In genomic region chr4:150390531-150390910, GRCh38 we compare ENCODE assay signal across 37 cellular contexts.
"Had no signal": no experiment of that assay in that cellular context is flagged by ENCODE, and none has a peak within 500 bp of the region (broad histone marks: within the 10 kb centered on the region; RNA-seq: fewer than 3 reads in every experiment).

No MANE protein-coding gene starts in this region.

- H3K27me3 ChIP-seq: ascending aorta had no signal

- H3K9me3 Mint-ChIP-seq: central memory CD8-positive, alpha-beta T cell had no signal

- H3K4me1 Mint-ChIP-seq: activated naive CD4-positive, alpha-beta T cell treated with anti-CD3 and anti-CD28 coated beads, Interleukin-2, amount 50 U/mL, for 24 hours; activated naive CD8-positive, alpha-beta T cell treated with anti-CD3 and anti-CD28 coated beads, Interleukin-2, amount 10 ng/mL, durations not matched to agents 7 days and 5 days had no signal

- H3K27ac ChIP-seq: ascending aorta, cardiac muscle cell, VCaP had no signal

- DNase-seq: activated B cell treated with CpG ODN at 0.5 μM for 24 hours; activated CD4-positive, alpha-beta memory T cell treated with anti-CD3 and anti-CD28 coated beads for 36 hours; activated CD4-positive, alpha-beta T cell treated with anti-CD3 and anti-CD28 coated beads for 4 hours; activated CD4-positive, alpha-beta T cell treated with anti-CD3 and anti-CD28 coated beads, Interleukin-2, amount 10 ng/mL, durations not matched to agents 24 days and 14 days; activated CD4-positive, alpha-beta T cell treated with anti-CD3 and anti-CD28 coated beads, Interleukin-2, amount 50 U/mL, for 1 hour; activated CD4-positive, alpha-beta T cell treated with anti-CD3 and anti-CD28 coated beads, Interleukin-2, amount 50 U/mL, for 4 hours; activated CD4-positive, CD25-positive, alpha-beta regulatory T cell treated with anti-CD3 and anti-CD28 coated beads, Interleukin-2, amount 50 U/mL, for 72 hours; activated CD8-positive, alpha-beta memory T cell treated with anti-CD3 and anti-CD28 coated beads for 24 hours; activated CD8-positive, alpha-beta memory T cell treated with anti-CD3 and anti-CD28 coated beads, Interleukin-2, amount 10 ng/mL, durations not matched to agents 7 days and 5 days; activated CD8-positive, alpha-beta memory T cell treated with anti-CD3 and anti-CD28 coated beads, Interleukin-2, amount 50 U/mL, for 48 hours; activated CD8-positive, alpha-beta T cell treated with anti-CD3 and anti-CD28 coated beads, Interleukin-2, amount 10 ng/mL, durations not matched to agents 7 days and 5 days; activated effector memory CD4-positive, alpha-beta T cell treated with Interleukin-2 at 50 U/mL for 16 hours; activated gamma-delta T cell; activated naive CD4-positive, alpha-beta T cell treated with anti-CD3 and anti-CD28 coated beads, Interleukin-2, amount 10 ng/mL, durations not matched to agents 7 days and 5 days; activated naive CD4-positive, alpha-beta T cell treated with Interleukin-2 at 50 U/mL for 16 hours; activated naive CD8-positive, alpha-beta T cell treated with anti-CD3 and anti-CD28 coated beads, Interleukin-2, amount 10 ng/mL, durations not matched to agents 7 days and 5 days; activated naive CD8-positive, alpha-beta T cell treated with anti-CD3 and anti-CD28 coated beads, Interleukin-2, amount 50 U/mL, for 24 hours; activated T-cell treated with anti-CD3 and anti-CD28 coated beads, Interleukin-2, amount 50 U/mL, for 24 hours; amygdala; anterior cingulate cortex; caudate nucleus; cerebellar nuclear complex; T-helper 1 cell; T-helper 2 cell; T-helper 9 cell had no signal

- H3K4me3 Mint-ChIP-seq: activated B cell treated with CpG ODN at 0.5 μM for 24 hours; activated CD4-positive, alpha-beta memory T cell treated with anti-CD3 and anti-CD28 coated beads for 36 hours; activated CD4-positive, alpha-beta T cell treated with anti-CD3 and anti-CD28 coated beads, Interleukin-2, amount 10 ng/mL, durations not matched to agents 24 days and 14 days; activated CD8-positive, alpha-beta memory T cell treated with anti-CD3 and anti-CD28 coated beads, Interleukin-2, amount 10 ng/mL, durations not matched to agents 7 days and 5 days; activated CD8-positive, alpha-beta T cell treated with anti-CD3 and anti-CD28 coated beads, Interleukin-2, amount 10 ng/mL, durations not matched to agents 7 days and 5 days; activated naive CD4-positive, alpha-beta T cell treated with anti-CD3 and anti-CD28 coated beads, Interleukin-2, amount 10 ng/mL, durations not matched to agents 7 days and 5 days; activated naive CD4-positive, alpha-beta T cell treated with anti-CD3 and anti-CD28 coated beads, Interleukin-2, amount 50 U/mL, for 24 hours; activated naive CD8-positive, alpha-beta T cell; activated naive CD8-positive, alpha-beta T cell treated with anti-CD3 and anti-CD28 coated beads, Interleukin-2, amount 10 ng/mL, durations not matched to agents 7 days and 5 days; activated naive CD8-positive, alpha-beta T cell treated with anti-CD3 and anti-CD28 coated beads, Interleukin-2, amount 50 U/mL, for 24 hours; activated T-cell treated with anti-CD3 and anti-CD28 coated beads, Interleukin-2, amount 50 U/mL, for 24 hours; brain; central memory CD8-positive, alpha-beta T cell; T-helper 1 cell treated with Interleukin-12 subunit alpha and Interleukin-12 subunit beta and Interleukin-4 antibody, amounts not matched to agents 30 μg/mL and 1 μg/mL, for 36 hours; T-helper 2 cell treated with Interferon-gamma antibody and Interleukin-4, amounts not matched to agents 5 μg/mL and 100 μg/mL, for 36 hours had no signal

- H3K9me3 ChIP-seq: ascending aorta had no signal

- H3K27me3 Mint-ChIP-seq: activated B cell treated with CpG ODN at 0.5 μM for 24 hours; activated CD4-positive, alpha-beta memory T cell treated with anti-CD3 and anti-CD28 coated beads for 36 hours; activated CD4-positive, alpha-beta T cell treated with anti-CD3 and anti-CD28 coated beads, Interleukin-2, amount 10 ng/mL, durations not matched to agents 24 days and 14 days; activated CD8-positive, alpha-beta memory T cell treated with anti-CD3 and anti-CD28 coated beads, Interleukin-2, amount 10 ng/mL, durations not matched to agents 7 days and 5 days; activated naive CD4-positive, alpha-beta T cell treated with anti-CD3 and anti-CD28 coated beads, Interleukin-2, amount 10 ng/mL, durations not matched to agents 7 days and 5 days; activated naive CD4-positive, alpha-beta T cell treated with anti-CD3 and anti-CD28 coated beads, Interleukin-2, amount 50 U/mL, for 24 hours; activated naive CD8-positive, alpha-beta T cell; activated naive CD8-positive, alpha-beta T cell treated with anti-CD3 and anti-CD28 coated beads, Interleukin-2, amount 10 ng/mL, durations not matched to agents 7 days and 5 days; activated naive CD8-positive, alpha-beta T cell treated with anti-CD3 and anti-CD28 coated beads, Interleukin-2, amount 50 U/mL, for 24 hours; activated T-cell treated with anti-CD3 and anti-CD28 coated beads, Interleukin-2, amount 50 U/mL, for 24 hours; brain; central memory CD8-positive, alpha-beta T cell had no signal

- ATAC-seq: activated CD8-positive, alpha-beta memory T cell treated with anti-CD3 and anti-CD28 coated beads, Interleukin-2, amount 10 ng/mL, durations not matched to agents 7 days and 5 days; activated CD8-positive, alpha-beta T cell treated with anti-CD3 and anti-CD28 coated beads, Interleukin-2, amount 10 ng/mL, durations not matched to agents 7 days and 5 days; activated naive CD8-positive, alpha-beta T cell treated with anti-CD3 and anti-CD28 coated beads, Interleukin-2, amount 50 U/mL, for 24 hours had no signal

- FAIRE-seq: bronchial epithelial cell, TTC549 had no signal

- H3K4me3 ChIP-seq: ascending aorta, cardiac muscle cell had no signal

- H3K27ac Mint-ChIP-seq: activated B cell treated with CpG ODN at 0.5 μM for 24 hours; activated CD4-positive, alpha-beta memory T cell treated with anti-CD3 and anti-CD28 coated beads for 36 hours; activated CD4-positive, alpha-beta T cell treated with anti-CD3 and anti-CD28 coated beads, Interleukin-2, amount 10 ng/mL, durations not matched to agents 24 days and 14 days; activated CD8-positive, alpha-beta memory T cell treated with anti-CD3 and anti-CD28 coated beads, Interleukin-2, amount 10 ng/mL, durations not matched to agents 7 days and 5 days; activated CD8-positive, alpha-beta T cell treated with anti-CD3 and anti-CD28 coated beads, Interleukin-2, amount 10 ng/mL, durations not matched to agents 7 days and 5 days; activated naive CD4-positive, alpha-beta T cell treated with anti-CD3 and anti-CD28 coated beads, Interleukin-2, amount 10 ng/mL, durations not matched to agents 7 days and 5 days; activated naive CD4-positive, alpha-beta T cell treated with anti-CD3 and anti-CD28 coated beads, Interleukin-2, amount 50 U/mL, for 24 hours; activated naive CD8-positive, alpha-beta T cell; activated naive CD8-positive, alpha-beta T cell treated with anti-CD3 and anti-CD28 coated beads, Interleukin-2, amount 10 ng/mL, durations not matched to agents 7 days and 5 days; activated naive CD8-positive, alpha-beta T cell treated with anti-CD3 and anti-CD28 coated beads, Interleukin-2, amount 50 U/mL, for 24 hours; activated T-cell treated with anti-CD3 and anti-CD28 coated beads, Interleukin-2, amount 50 U/mL, for 24 hours; activated T-helper 2 cell treated with anti-CD3 and anti-CD28 coated beads, Interferon-gamma antibody, Interleukin-2, Interleukin-4, amounts not matched to agents 10 μg/mL and 5 μg/mL and 100 μg/mL, durations not matched to agents 14 hours and 24 hours and 36 hours; brain; T-helper 1 cell treated with Interleukin-12 subunit alpha and Interleukin-12 subunit beta and Interleukin-4 antibody, amounts not matched to agents 30 μg/mL and 1 μg/mL, for 36 hours; T-helper 2 cell treated with Interferon-gamma antibody and Interleukin-4, amounts not matched to agents 5 μg/mL and 100 μg/mL, for 36 hours had no signal

- H3K36me3 ChIP-seq: ascending aorta, cardiac muscle cell had no signal

- H3K4me1 ChIP-seq: ascending aorta had no signal
